14 cellular contexts compared by ENCODE assay signal in the genomic region with DNA sequence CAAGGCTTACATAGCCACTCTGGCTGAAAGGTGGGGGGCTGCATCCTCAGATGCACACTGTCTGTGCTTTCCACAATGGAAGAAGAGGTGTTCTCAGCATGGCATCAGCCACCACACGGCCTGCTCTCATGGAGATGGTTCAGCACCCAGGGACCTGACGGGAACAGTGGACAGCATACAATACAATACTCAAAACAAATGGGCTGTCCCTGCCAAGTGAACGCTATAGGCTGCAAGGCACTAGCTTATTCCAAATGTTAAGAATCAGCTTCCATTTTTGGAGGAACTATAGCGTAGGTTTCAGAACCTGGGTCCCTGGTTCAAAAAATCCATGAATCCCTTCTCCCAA.
"Had no signal": no experiment of that assay in that cellular context is flagged by ENCODE, and none has a peak within 500 bp of the region (broad histone marks: within the 10 kb centered on the region; RNA-seq: fewer than 3 reads in every experiment).

No MANE protein-coding gene starts in this region.

- H3K27ac Mint-ChIP-seq: activated T-cell treated with anti-CD3 and anti-CD28 coated beads, Interleukin-2, amount 50 U/mL, for 72 hours; dendritic cell treated with granulocyte-macrophage colony-stimulating factor and Interleukin-4, amounts not matched to agents 40 ng/mL and 50 ng/mL, for 4 days; stimulated activated naive B cell treated with anti-CD40 and anti-IgM and Interleukin-4, amounts not matched to agents 10 μg/mL and 1 μg/mL and 100 μg/mL, for 72 hours; T-helper 1 cell treated with Interleukin-12 subunit alpha and Interleukin-12 subunit beta and Interleukin-4 antibody, amounts not matched to agents 30 μg/mL and 1 μg/mL, for 36 hours had no signal

- H3K9me3 ChIP-seq: esophagus squamous epithelium, lower lobe of right lung, prostate gland, thyroid gland had no signal

- H3K27me3 Mint-ChIP-seq: stimulated activated naive B cell treated with anti-CD40 and anti-IgM and Interleukin-4, amounts not matched to agents 10 μg/mL and 1 μg/mL and 100 μg/mL, for 72 hours had no signal

- ATAC-seq: activated T-cell treated with anti-CD3 and anti-CD28 coated beads, Interleukin-2, amount 50 U/mL, for 72 hours; stimulated activated naive B cell treated with anti-CD40 and anti-IgM and Interleukin-4, amounts not matched to agents 10 μg/mL and 1 μg/mL and 100 μg/mL, for 72 hours had no signal

- H3K4me3 Mint-ChIP-seq: activated T-cell treated with anti-CD3 and anti-CD28 coated beads, Interleukin-2, amount 50 U/mL, for 72 hours; dendritic cell treated with granulocyte-macrophage colony-stimulating factor and Interleukin-4, amounts not matched to agents 40 ng/mL and 50 ng/mL, for 4 days; stimulated activated naive B cell treated with anti-CD40 and anti-IgM and Interleukin-4, amounts not matched to agents 10 μg/mL and 1 μg/mL and 100 μg/mL, for 72 hours; T-helper 1 cell treated with Interleukin-12 subunit alpha and Interleukin-12 subunit beta and Interleukin-4 antibody, amounts not matched to agents 30 μg/mL and 1 μg/mL, for 36 hours had no signal

- H3K4me3 ChIP-seq: esophagus squamous epithelium, lower lobe of right lung, prostate gland, thyroid gland had no signal

- H3K36me3 Mint-ChIP-seq: stimulated activated naive B cell treated with anti-CD40 and anti-IgM and Interleukin-4, amounts not matched to agents 10 μg/mL and 1 μg/mL and 100 μg/mL, for 72 hours had no signal

- DNase-seq: activated CD4-positive, alpha-beta T cell treated with anti-CD3 and anti-CD28 coated beads for 1 hour; activated effector memory CD4-positive, alpha-beta T cell treated with anti-CD3 and anti-CD28 coated beads, Interleukin-2, amount 50 U/mL, for 16 hours; activated naive CD4-positive, alpha-beta T cell treated with anti-CD3 and anti-CD28 coated beads, Interleukin-2, amount 50 U/mL, for 16 hours; activated T-cell treated with anti-CD3 and anti-CD28 coated beads, Interleukin-2, amount 50 U/mL, for 72 hours; aorta; effector memory CD4-positive, alpha-beta T cell; esophagus squamous epithelium; lower lobe of right lung; stimulated activated CD4-positive, alpha-beta T cell treated with anti-CD3 and anti-CD28 coated beads, Interleukin-4, amount 100 ng/mL, for 24 hours; stimulated activated naive B cell treated with anti-CD40 and anti-IgM and Interleukin-4, amounts not matched to agents 10 μg/mL and 1 μg/mL and 100 μg/mL, for 72 hours; thyroid gland had no signal

- H3K9me3 Mint-ChIP-seq: activated T-cell treated with anti-CD3 and anti-CD28 coated beads, Interleukin-2, amount 50 U/mL, for 72 hours; dendritic cell treated with granulocyte-macrophage colony-stimulating factor and Interleukin-4, amounts not matched to agents 40 ng/mL and 50 ng/mL, for 4 days; stimulated activated naive B cell treated with anti-CD40 and anti-IgM and Interleukin-4, amounts not matched to agents 10 μg/mL and 1 μg/mL and 100 μg/mL, for 72 hours; T-helper 1 cell treated with Interleukin-12 subunit alpha and Interleukin-12 subunit beta and Interleukin-4 antibody, amounts not matched to agents 30 μg/mL and 1 μg/mL, for 36 hours had no signal

- H3K27ac ChIP-seq: esophagus squamous epithelium, lower lobe of right lung, prostate gland, thyroid gland had no signal

- H3K27me3 ChIP-seq: esophagus squamous epithelium, thyroid gland had no signal
